ENCODE assay signal across 8 cellular contexts in genomic region chr13:77919351-77920294, GRCh38. TPM values are rescaled to one million over a fixed set of nuclear protein-coding genes. Genes with fewer than 3 reads are reported as not detected.
A peak's percentile ranks its signal among the peaks of the same experiment; 100 is the strongest.
DNase-seq lines count a peak whose midpoint lies in the region; ATAC-seq and TF ChIP-seq lines count a peak whose summit lies in the region.

No MANE protein-coding gene starts in this region.

- in situ Hi-C loops in astrocyte of the cerebellum (cut with HindIII; ENCODE audit: low sequenced_read_pairs) = no loop called here

- no peaks in the 10 kb centered on the region for H3K4me1 Mint-ChIP-seq in activated CD4-positive, alpha-beta memory T cell treated with anti-CD3 and anti-CD28 coated beads for 36 hours (ENCODE audit: low read depth)
- H3K4me1 Mint-ChIP-seq in activated CD4-positive, alpha-beta memory T cell treated with anti-CD3 and anti-CD28 coated beads, Interleukin-2, amount 10 ng/mL, durations not matched to agents 7 days and 5 days = no peaks in the 10 kb centered on the region
- H3K4me1 Mint-ChIP-seq in stimulated activated effector memory CD8-positive, alpha-beta T cell treated with anti-CD3 and anti-CD28 coated beads, Interleukin-12 subunit alpha, Interleukin-12 subunit beta, amount 100 ng/mL, for 72 hours = no peaks in the 10 kb centered on the region

- CTCF ChIA-PET in activated CD4-positive, alpha-beta memory T cell treated with anti-CD3 and anti-CD28 coated beads for 36 hours (lab: Charles Lee) = no interaction called here
- CTCF ChIA-PET in activated CD4-positive, alpha-beta memory T cell treated with anti-CD3 and anti-CD28 coated beads, Interleukin-2, amount 10 ng/mL, durations not matched to agents 7 days and 5 days (lab: Charles Lee) = no interaction called here

- H3K27me3 ChIP-seq in iPS-20b (ENCODE audit: insufficient read depth, low read length) = peaks cover 41% of the 10 kb centered on the region

- peak overlapping the region; percentile 53; the same call in 1 of the 2 replicates for H3K9ac ChIP-seq in iPS-20b (ENCODE audit: low read depth, low read length)

- no peak overlapping the region for H3K27ac Mint-ChIP-seq in activated CD4-positive, alpha-beta memory T cell treated with anti-CD3 and anti-CD28 coated beads for 36 hours
- H3K27ac Mint-ChIP-seq in activated CD4-positive, alpha-beta memory T cell treated with anti-CD3 and anti-CD28 coated beads, Interleukin-2, amount 10 ng/mL, durations not matched to agents 7 days and 5 days = no peak overlapping the region
- H3K27ac Mint-ChIP-seq in stimulated activated effector memory CD8-positive, alpha-beta T cell treated with anti-CD3 and anti-CD28 coated beads, Interleukin-12 subunit alpha, Interleukin-12 subunit beta, amount 100 ng/mL, for 72 hours = no peak overlapping the region

- no peak for TF ChIP-seq POLR2A in GM18505 (IDR thresholded peaks at IDR 0.05; ENCODE audit: borderline replicate concordance, extremely low read depth, insufficient read depth, insufficient read length)

- ATAC-seq in stimulated activated effector memory CD8-positive, alpha-beta T cell treated with anti-CD3 and anti-CD28 coated beads, Interleukin-12 subunit alpha, Interleukin-12 subunit beta, amount 100 ng/mL, for 72 hours = peak; percentile 43
- ATAC-seq in GM18505 (IDR thresholded peaks at IDR 0.05; ENCODE audit: unreplicated experiment) (no peak), HG03460 (IDR thresholded peaks at IDR 0.05; ENCODE audit: unreplicated experiment) (no peak), GM18520 (IDR thresholded peaks at IDR 0.05; ENCODE audit: unreplicated experiment) (no peak)

- no peaks in the 10 kb centered on the region; the same call in 1 of the 2 replicates for H3K36me3 ChIP-seq in iPS-20b (ENCODE audit: insufficient read depth, low read depth, low read length)

- peaks cover 22% of the 10 kb centered on the region for H3K27me3 Mint-ChIP-seq in activated CD4-positive, alpha-beta memory T cell treated with anti-CD3 and anti-CD28 coated beads for 36 hours
- peaks cover 25% of the 10 kb centered on the region for H3K27me3 Mint-ChIP-seq in activated CD4-positive, alpha-beta memory T cell treated with anti-CD3 and anti-CD28 coated beads, Interleukin-2, amount 10 ng/mL, durations not matched to agents 7 days and 5 days

- no peaks in the 10 kb centered on the region for H3K9me3 ChIP-seq in iPS-20b (ENCODE audit: insufficient read depth, low read depth, low read length)

- no peak overlapping the region for H3K27ac ChIP-seq in iPS-20b (ENCODE audit: low read length)

- no peak for DNase-seq in activated CD4-positive, alpha-beta memory T cell treated with anti-CD3 and anti-CD28 coated beads for 36 hours
- DNase-seq in activated CD4-positive, alpha-beta memory T cell treated with anti-CD3 and anti-CD28 coated beads, Interleukin-2, amount 10 ng/mL, durations not matched to agents 7 days and 5 days = no peak
- DNase-seq in astrocyte of the cerebellum (ENCODE audit: low read depth) = no peak
- DNase-seq in stimulated activated effector memory CD8-positive, alpha-beta T cell treated with anti-CD3 and anti-CD28 coated beads, Interleukin-12 subunit alpha, Interleukin-12 subunit beta, amount 100 ng/mL, for 72 hours (ENCODE audit: low spot score in 2 of 2) = no peak

- POLR2A ChIA-PET in activated CD4-positive, alpha-beta memory T cell treated with anti-CD3 and anti-CD28 coated beads for 36 hours (lab: Charles Lee) = no interaction called here
- POLR2A ChIA-PET in activated CD4-positive, alpha-beta memory T cell treated with anti-CD3 and anti-CD28 coated beads, Interleukin-2, amount 10 ng/mL, durations not matched to agents 7 days and 5 days (lab: Charles Lee) = no interaction called here

- no peak for TF ChIP-seq CTCF in astrocyte of the cerebellum (IDR thresholded peaks at IDR 0.05; ENCODE audit: low read depth, low read length, missing control alignments)

- peak overlapping the region; percentile 56 for H3K4me3 ChIP-seq in astrocyte of the cerebellum (ENCODE audit: low read depth, low read length)
- H3K4me3 ChIP-seq in iPS-20b (ENCODE audit: low read length) = peak overlapping the region; percentile 72

- no peaks in the 10 kb centered on the region for H3K36me3 Mint-ChIP-seq in activated CD4-positive, alpha-beta memory T cell treated with anti-CD3 and anti-CD28 coated beads for 36 hours
- H3K36me3 Mint-ChIP-seq in activated CD4-positive, alpha-beta memory T cell treated with anti-CD3 and anti-CD28 coated beads, Interleukin-2, amount 10 ng/mL, durations not matched to agents 7 days and 5 days (ENCODE audit: low read depth) = no peaks in the 10 kb centered on the region
- H3K36me3 Mint-ChIP-seq in stimulated activated effector memory CD8-positive, alpha-beta T cell treated with anti-CD3 and anti-CD28 coated beads, Interleukin-12 subunit alpha, Interleukin-12 subunit beta, amount 100 ng/mL, for 72 hours = no peaks in the 10 kb centered on the region

- H3K9me3 Mint-ChIP-seq in activated CD4-positive, alpha-beta memory T cell treated with anti-CD3 and anti-CD28 coated beads for 36 hours = no peaks in the 10 kb centered on the region
- H3K9me3 Mint-ChIP-seq in activated CD4-positive, alpha-beta memory T cell treated with anti-CD3 and anti-CD28 coated beads, Interleukin-2, amount 10 ng/mL, durations not matched to agents 7 days and 5 days = no peaks in the 10 kb centered on the region
- H3K9me3 Mint-ChIP-seq in stimulated activated effector memory CD8-positive, alpha-beta T cell treated with anti-CD3 and anti-CD28 coated beads, Interleukin-12 subunit alpha, Interleukin-12 subunit beta, amount 100 ng/mL, for 72 hours = no peaks in the 10 kb centered on the region

- peaks cover 17% of the 10 kb centered on the region for H3K4me1 ChIP-seq in iPS-20b (ENCODE audit: insufficient read depth, low read length)

- H3K4me3 Mint-ChIP-seq in activated CD4-positive, alpha-beta memory T cell treated with anti-CD3 and anti-CD28 coated beads for 36 hours = peak overlapping the region; percentile 7
- H3K4me3 Mint-ChIP-seq in activated CD4-positive, alpha-beta memory T cell treated with anti-CD3 and anti-CD28 coated beads, Interleukin-2, amount 10 ng/mL, durations not matched to agents 7 days and 5 days = no peak overlapping the region
- H3K4me3 Mint-ChIP-seq in stimulated activated effector memory CD8-positive, alpha-beta T cell treated with anti-CD3 and anti-CD28 coated beads, Interleukin-12 subunit alpha, Interleukin-12 subunit beta, amount 100 ng/mL, for 72 hours = no peak overlapping the region

- intact Hi-C loops in activated CD4-positive, alpha-beta memory T cell treated with anti-CD3 and anti-CD28 coated beads for 36 hours (cut with micrococcal nuclease) = no loop called here

RNA-seq across cellular contexts. Expression of gene EDNRB, which starts 1.0 kb away (rescaled TPM):
- not detected for total RNA-seq in activated CD4-positive, alpha-beta memory T cell treated with anti-CD3 and anti-CD28 coated beads for 36 hours
- not detected for total RNA-seq in activated CD4-positive, alpha-beta memory T cell treated with anti-CD3 and anti-CD28 coated beads, Interleukin-2, amount 10 ng/mL, durations not matched to agents 7 days and 5 days
